8 cellular contexts compared by ENCODE assay signal in the genomic region with DNA sequence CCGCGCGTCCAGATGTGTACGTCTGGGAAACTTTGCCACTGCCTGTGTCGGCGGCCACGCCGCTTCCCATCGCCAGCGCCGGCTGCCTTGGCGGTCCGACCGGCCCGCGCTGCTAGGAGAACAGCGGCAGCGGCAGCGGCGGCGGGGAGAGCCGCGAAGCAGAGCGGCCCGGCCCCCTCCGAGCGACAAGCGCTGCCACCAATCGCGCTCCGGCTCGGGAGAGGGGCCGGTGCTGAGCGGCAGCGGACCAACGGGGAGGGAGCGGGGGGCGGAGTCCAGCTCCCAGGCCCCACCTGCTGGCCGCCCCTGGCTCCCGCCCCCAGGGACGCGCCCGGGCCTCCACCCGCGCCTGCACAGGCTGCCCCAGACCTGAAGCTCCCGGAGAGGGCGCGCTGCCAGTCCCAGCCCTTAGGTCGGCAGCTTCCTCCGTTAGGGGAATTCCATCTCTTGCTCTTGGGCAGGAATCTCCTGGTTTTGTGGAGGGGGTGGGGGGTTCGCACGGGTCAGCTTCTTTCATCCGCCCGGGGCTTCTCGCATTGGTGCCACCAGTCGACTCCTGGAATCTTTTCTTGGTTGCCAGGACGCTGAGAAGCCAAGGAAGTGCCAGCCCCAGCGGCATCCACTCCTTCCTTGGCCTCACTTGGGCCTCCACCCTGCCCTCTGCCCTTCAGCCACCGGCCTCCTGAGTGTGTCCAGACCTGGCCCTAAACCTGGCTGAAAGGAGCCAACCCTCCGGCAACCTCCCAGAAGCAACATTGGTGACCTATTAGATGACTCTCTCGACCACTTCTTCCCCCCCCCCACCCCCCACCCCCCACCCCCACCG. TPM values are rescaled to one million over a fixed set of nuclear protein-coding genes. Genes with fewer than 3 reads are reported as not detected.
DNase-seq lines count a peak whose midpoint lies in the region; ATAC-seq, FAIRE-seq and TF ChIP-seq lines count a peak whose summit lies in the region.

TSS of gene GALNT18 (minus strand) at position 125 of the 826 bp plus-strand sequence.

- H3K9me3 Mint-ChIP-seq in brain: no peaks in the 10 kb centered on the region

- H3K4me1 ChIP-seq in sigmoid colon: peaks cover 0 to 51% (median 48%) of the 10 kb centered on the region in 4 donors

- peak within 1 kb of the TSS; percentile 85 to 93 (median 88) for H3K27ac ChIP-seq in sigmoid colon

- peak in 1 of 2 donors; percentile 73 for TF ChIP-seq POLR2A in sigmoid colon (IDR thresholded peaks at IDR 0.05)

- no peaks in the 10 kb centered on the region for H3K36me3 Mint-ChIP-seq in brain

- H3K27me3 ChIP-seq in sigmoid colon: no peaks in the 10 kb centered on the region

- H3K27ac Mint-ChIP-seq in brain: peak within 1 kb of the TSS; percentile 46 to 90 (median 82)

- ATAC-seq in HG02938 (IDR thresholded peaks at IDR 0.05; ENCODE audit: unreplicated experiment): peak; percentile 78

- peaks cover 33% of the 10 kb centered on the region for H3K4me1 Mint-ChIP-seq in brain

- peak within 1 kb of the TSS; percentile 64 to 85 (median 77) for H3K4me3 ChIP-seq in sigmoid colon

- 2 to 5% methylated on average over 62 of the region's 62 CpGs for WGBS in sigmoid colon, 2 donors

- no peaks in the 10 kb centered on the region for H3K9me3 ChIP-seq in sigmoid colon

- peak; percentile 90 for FAIRE-seq in GM18507 (lab: Jason Lieb, UNC)

- peaks cover 41% of the 10 kb centered on the region for H3K27me3 Mint-ChIP-seq in brain

- TF ChIP-seq EP300 in sigmoid colon (IDR thresholded peaks at IDR 0.05): no peak

- H3K4me3 Mint-ChIP-seq in brain: peak within 1 kb of the TSS; percentile 93 to 97 (median 95)

- H3K36me3 ChIP-seq in sigmoid colon: no peaks in the 10 kb centered on the region

- peak; percentile 98 for DNase-seq in GM18507 (ENCODE audit: extremely low spot score, insufficient read length, low read depth)
- DNase-seq in NCI-H1694 treated with DMSO at 0.1 percent for 48 hours (lab: John Stamatoyannopoulos, UW): peak; percentile 78
- DNase-seq in T1000 (lab: John Stamatoyannopoulos, UW): peak; percentile 87
- peak; percentile 64 for DNase-seq in iPS DF 19.7 (ENCODE audit: low read depth, low spot score)
- DNase-seq in sigmoid colon: peak; percentile 97
- no peak for DNase-seq in AML-193 (lab: John Stamatoyannopoulos, UW)

- TF ChIP-seq CTCF in brain (conservative IDR thresholded peaks at IDR 0.05): peak; percentile 52 to 66
- TF ChIP-seq CTCF in sigmoid colon (IDR thresholded peaks at IDR 0.05): peak in 2 of 4 experiments; percentile 50 to 54

- intact Hi-C loops in sigmoid colon (cut with DNase I): loop anchor here (1.0 to 5.0 kb wide), 6 partner anchors 47 to 690 kb away; no protein-coding TSS in a partner anchor

RNA-seq across cellular contexts. Expression of gene GALNT18, which starts in this region (rescaled TPM):
- polyA plus RNA-seq in brain (ENCODE audit: insufficient read depth, low read depth, low replicate concordance): 8.1 TPM
- total RNA-seq in sigmoid colon: 10 to 100 TPM; 34.9 to 48.6 (median 39.8) TPM
- 10 to 100 TPM in 1 of 3 donors, 1 to 10 TPM in 1, under 1 TPM in 1; 0.92 to 11.1 (median 2.4) TPM for polyA plus RNA-seq in sigmoid colon

Comparison
In these comparisons a context has a peak if more than half of its experiments do, and no peak if none do; other contexts are left out.
1. DNase-seq: peak in GM18507 (single experiment), NCI-H1694 treated with DMSO at 0.1 percent for 48 hours (single experiment), T1000 (single experiment), iPS DF 19.7 (single experiment) and sigmoid colon (single experiment); none in AML-193 (0 of 2).